In the genomic region with DNA sequence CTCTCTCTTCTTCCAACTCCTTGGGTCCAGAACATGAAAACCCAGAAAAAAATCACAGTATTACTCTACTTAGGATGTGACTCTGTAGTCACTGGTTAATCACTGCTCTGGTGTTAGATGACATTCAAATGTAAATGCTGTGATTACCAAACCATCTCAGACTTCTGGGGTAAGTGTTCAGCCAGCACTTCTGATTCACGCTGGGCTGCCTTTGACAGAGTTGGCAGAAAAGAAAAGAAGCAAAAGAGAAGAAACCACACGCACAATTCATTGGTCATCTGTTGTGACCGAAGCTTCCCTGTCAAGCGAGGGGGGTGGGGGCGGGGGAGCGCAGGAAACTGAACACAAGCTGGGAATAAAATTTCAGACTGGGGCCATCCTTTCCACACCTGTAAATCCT, we compare ENCODE assay signal across 11 cellular contexts.
A peak's percentile ranks its signal among the peaks of the same experiment; 100 is the strongest.
DNase-seq lines count a peak whose midpoint lies in the region; ATAC-seq and TF ChIP-seq lines count a peak whose summit lies in the region.
"Had no signal": no experiment of that assay in that cellular context is flagged by ENCODE, and none has a peak within 500 bp of the region (broad histone marks: within the 10 kb centered on the region; RNA-seq: fewer than 3 reads in every experiment).

No MANE protein-coding gene starts in this region.

- H2BK15ac ChIP-seq in mesendoderm (replicated peaks; ENCODE audit: low read depth), result no peak overlapping the region

- H3K56ac ChIP-seq in mesendoderm (ENCODE audit: low read length), result no peak overlapping the region

- no peak overlapping the region for H3K18ac ChIP-seq in mesendoderm (ENCODE audit: low read length)

- no peaks in the 10 kb centered on the region for H3K27me3 Mint-ChIP-seq in activated naive CD8-positive, alpha-beta T cell
- H3K27me3 Mint-ChIP-seq in activated naive CD8-positive, alpha-beta T cell treated with anti-CD3 and anti-CD28 coated beads, Interleukin-2, amount 50 U/mL, for 24 hours, result no peaks in the 10 kb centered on the region
- peaks cover 2% of the 10 kb centered on the region for H3K27me3 Mint-ChIP-seq in endothelial cell (ENCODE audit: unreplicated experiment)
- H3K27me3 Mint-ChIP-seq: activated naive CD8-positive, alpha-beta T cell treated with anti-CD3 and anti-CD28 coated beads for 36 hours had no signal

- H3K79me2 ChIP-seq in mesendoderm (ENCODE audit: control insufficient read depth, insufficient read depth, low read length), result no peaks in the 10 kb centered on the region

- no peak overlapping the region for H3K4me3 ChIP-seq in choroid plexus epithelial cell (ENCODE audit: low read depth, low read length)
- no peak overlapping the region for H3K4me3 ChIP-seq in mesendoderm (ENCODE audit: low read length)
- H3K4me3 ChIP-seq in thyroid gland (replicated peaks in 1 of 3), result no peak overlapping the region
- H3K4me3 ChIP-seq: A549 had no signal

- H3K4me1 Mint-ChIP-seq in activated naive CD8-positive, alpha-beta T cell (ENCODE audit: low read depth), result peaks cover 29% of the 10 kb centered on the region
- peaks cover 18% of the 10 kb centered on the region for H3K4me1 Mint-ChIP-seq in activated naive CD8-positive, alpha-beta T cell treated with anti-CD3 and anti-CD28 coated beads, Interleukin-2, amount 50 U/mL, for 24 hours
- H3K4me1 Mint-ChIP-seq in stimulated activated effector memory CD8-positive, alpha-beta T cell treated with anti-CD3 and anti-CD28 coated beads, Interleukin-12 subunit alpha, Interleukin-12 subunit beta, amount 100 ng/mL, for 72 hours, result peaks cover 17% of the 10 kb centered on the region
- H3K4me1 Mint-ChIP-seq in endothelial cell (ENCODE audit: unreplicated experiment), result peaks cover 37% of the 10 kb centered on the region

- peak overlapping the region; percentile 18 for H3K27ac Mint-ChIP-seq in activated naive CD8-positive, alpha-beta T cell
- no peak overlapping the region for H3K27ac Mint-ChIP-seq in activated naive CD8-positive, alpha-beta T cell treated with anti-CD3 and anti-CD28 coated beads, Interleukin-2, amount 50 U/mL, for 24 hours
- no peak overlapping the region for H3K27ac Mint-ChIP-seq in stimulated activated effector memory CD8-positive, alpha-beta T cell treated with anti-CD3 and anti-CD28 coated beads, Interleukin-12 subunit alpha, Interleukin-12 subunit beta, amount 100 ng/mL, for 72 hours
- H3K27ac Mint-ChIP-seq in endothelial cell (ENCODE audit: unreplicated experiment), result no peak overlapping the region
- H3K27ac Mint-ChIP-seq: activated naive CD8-positive, alpha-beta T cell treated with anti-CD3 and anti-CD28 coated beads for 36 hours had no signal

- no peak overlapping the region for H2AK5ac ChIP-seq in mesendoderm (ENCODE audit: low read length)

- no CpG with 5 or more reads among the region's 6 CpGs for WGBS in mesendoderm (ENCODE audit: extremely low coverage, insufficient coverage, low lambda C conversion rate)
- WGBS in thyroid gland, 2 donors, result 34 to 36% methylated on average over 6 of the region's 6 CpGs

- peaks cover 12% of the 10 kb centered on the region for H3K4me1 ChIP-seq in mesendoderm (ENCODE audit: control insufficient read depth, low read depth, low read length)
- H3K4me1 ChIP-seq in thyroid gland, result peaks cover 15 to 36% of the 10 kb centered on the region in 2 donors

- no peak overlapping the region for H3K27ac ChIP-seq in mesendoderm (ENCODE audit: low read depth, low read length)
- peak overlapping the region; percentile 63 to 73 (median 65) for H3K27ac ChIP-seq in thyroid gland
- H3K27ac ChIP-seq: A549 had no signal

- H3K4me3 Mint-ChIP-seq in activated naive CD8-positive, alpha-beta T cell, result no peak overlapping the region
- H3K4me3 Mint-ChIP-seq in activated naive CD8-positive, alpha-beta T cell treated with anti-CD3 and anti-CD28 coated beads, Interleukin-2, amount 50 U/mL, for 24 hours, result no peak overlapping the region
- no peak overlapping the region for H3K4me3 Mint-ChIP-seq in stimulated activated effector memory CD8-positive, alpha-beta T cell treated with anti-CD3 and anti-CD28 coated beads, Interleukin-12 subunit alpha, Interleukin-12 subunit beta, amount 100 ng/mL, for 72 hours
- no peak overlapping the region for H3K4me3 Mint-ChIP-seq in endothelial cell (ENCODE audit: unreplicated experiment)
- H3K4me3 Mint-ChIP-seq: activated naive CD8-positive, alpha-beta T cell treated with anti-CD3 and anti-CD28 coated beads for 36 hours had no signal

- no peak overlapping the region for H3K4me2 ChIP-seq in mesendoderm (ENCODE audit: low read length)
- H3K4me2 ChIP-seq: A549 had no signal

- H3K36me3 Mint-ChIP-seq in activated naive CD8-positive, alpha-beta T cell, result no peaks in the 10 kb centered on the region
- H3K36me3 Mint-ChIP-seq in activated naive CD8-positive, alpha-beta T cell treated with anti-CD3 and anti-CD28 coated beads, Interleukin-2, amount 50 U/mL, for 24 hours (ENCODE audit: low read depth), result no peaks in the 10 kb centered on the region
- no peaks in the 10 kb centered on the region for H3K36me3 Mint-ChIP-seq in stimulated activated effector memory CD8-positive, alpha-beta T cell treated with anti-CD3 and anti-CD28 coated beads, Interleukin-12 subunit alpha, Interleukin-12 subunit beta, amount 100 ng/mL, for 72 hours
- peaks cover 6% of the 10 kb centered on the region for H3K36me3 Mint-ChIP-seq in endothelial cell (ENCODE audit: low read depth, unreplicated experiment)
- H3K36me3 Mint-ChIP-seq: activated naive CD8-positive, alpha-beta T cell treated with anti-CD3 and anti-CD28 coated beads for 36 hours had no signal

- no peak overlapping the region for H2BK5ac ChIP-seq in mesendoderm (ENCODE audit: low read length)

- H3K9me3 ChIP-seq in thyroid gland, result no peaks in the 10 kb centered on the region
- H3K9me3 ChIP-seq: A549 had no signal

- no peak for TF ChIP-seq CTCF in choroid plexus epithelial cell (conservative IDR thresholded peaks at IDR 0.05; ENCODE audit: low read depth, low read length)
- no peak for TF ChIP-seq CTCF in thyroid gland (IDR thresholded peaks at IDR 0.05)
- TF ChIP-seq CTCF in endothelial cell (IDR thresholded peaks at IDR 0.05; ENCODE audit: unreplicated experiment), result no peak

- no peak overlapping the region for H3K4ac ChIP-seq in mesendoderm (ENCODE audit: low read depth, low read length)

- no peak overlapping the region for H2BK120ac ChIP-seq in mesendoderm (ENCODE audit: low read depth, low read length)

- no peak overlapping the region for H4K8ac ChIP-seq in mesendoderm (ENCODE audit: low read depth, low read length)

- H3K36me3 ChIP-seq in mesendoderm (ENCODE audit: control insufficient read depth, insufficient read depth, low read length), result no peaks in the 10 kb centered on the region
- H3K36me3 ChIP-seq in thyroid gland, result no peaks in the 10 kb centered on the region

- no peak overlapping the region for H3K9ac ChIP-seq in mesendoderm (ENCODE audit: low read length)

- DNase-seq in activated naive CD8-positive, alpha-beta T cell treated with anti-CD3 and anti-CD28 coated beads, Interleukin-2, amount 50 U/mL, for 24 hours, result no peak
- peak; percentile 94 for DNase-seq in choroid plexus epithelial cell (ENCODE audit: low read depth)
- peak; percentile 71 for DNase-seq in mesendoderm
- peak; percentile 61 to 65 for DNase-seq in thyroid gland
- DNase-seq in stimulated activated effector memory CD8-positive, alpha-beta T cell treated with anti-CD3 and anti-CD28 coated beads, Interleukin-12 subunit alpha, Interleukin-12 subunit beta, amount 100 ng/mL, for 72 hours (ENCODE audit: low spot score in 2 of 2), result no peak
- DNase-seq in endothelial cell (ENCODE audit: low spot score), result no peak
- DNase-seq: activated naive CD8-positive, alpha-beta T cell treated with anti-CD3 and anti-CD28 coated beads for 36 hours had no signal

- intact Hi-C loops in thyroid gland (cut with DNase I), result no loop called here

- no peaks in the 10 kb centered on the region for H3K9me3 Mint-ChIP-seq in activated naive CD8-positive, alpha-beta T cell (ENCODE audit: low read depth)
- H3K9me3 Mint-ChIP-seq in activated naive CD8-positive, alpha-beta T cell treated with anti-CD3 and anti-CD28 coated beads, Interleukin-2, amount 50 U/mL, for 24 hours, result no peaks in the 10 kb centered on the region
- H3K9me3 Mint-ChIP-seq in stimulated activated effector memory CD8-positive, alpha-beta T cell treated with anti-CD3 and anti-CD28 coated beads, Interleukin-12 subunit alpha, Interleukin-12 subunit beta, amount 100 ng/mL, for 72 hours, result no peaks in the 10 kb centered on the region
- no peaks in the 10 kb centered on the region for H3K9me3 Mint-ChIP-seq in endothelial cell (ENCODE audit: unreplicated experiment)
- H3K9me3 Mint-ChIP-seq: activated naive CD8-positive, alpha-beta T cell treated with anti-CD3 and anti-CD28 coated beads for 36 hours had no signal

- H3K23ac ChIP-seq in mesendoderm (ENCODE audit: low read length), result no peak overlapping the region

- no peaks in the 10 kb centered on the region for H3K27me3 ChIP-seq in mesendoderm (ENCODE audit: insufficient read depth, low read length, poor library complexity)
- no peaks in the 10 kb centered on the region for H3K27me3 ChIP-seq in thyroid gland

- no peaks in the 10 kb centered on the region for H3K79me1 ChIP-seq in mesendoderm (ENCODE audit: low read length)

- no peak for TF ChIP-seq POLR2A in thyroid gland (IDR thresholded peaks at IDR 0.05)

- H4K5ac ChIP-seq in mesendoderm (ENCODE audit: low read length), result no peak overlapping the region

- ATAC-seq in activated naive CD8-positive, alpha-beta T cell treated with anti-CD3 and anti-CD28 coated beads, Interleukin-2, amount 50 U/mL, for 24 hours, result no peak
- ATAC-seq in HG02763 (IDR thresholded peaks at IDR 0.05; ENCODE audit: unreplicated experiment), result no peak
- no peak for ATAC-seq in stimulated activated effector memory CD8-positive, alpha-beta T cell treated with anti-CD3 and anti-CD28 coated beads, Interleukin-12 subunit alpha, Interleukin-12 subunit beta, amount 100 ng/mL, for 72 hours
- ATAC-seq: A549, Panc1 had no signal

Comparison
In these comparisons a context has a peak if more than half of its experiments do, and no peak if none do; other contexts are left out.
1. DNase-seq: peak in choroid plexus epithelial cell (single experiment), mesendoderm (single experiment) and thyroid gland (2 of 2); none in activated naive CD8-positive, alpha-beta T cell treated with anti-CD3 and anti-CD28 coated beads, Interleukin-2, amount 50 U/mL, for 24 hours (single experiment), stimulated activated effector memory CD8-positive, alpha-beta T cell treated with anti-CD3 and anti-CD28 coated beads, Interleukin-12 subunit alpha, Interleukin-12 subunit beta, amount 100 ng/mL, for 72 hours (0 of 2) and endothelial cell (single experiment).